Comparison of ENCODE assay signal across 15 cellular contexts in the genomic region with DNA sequence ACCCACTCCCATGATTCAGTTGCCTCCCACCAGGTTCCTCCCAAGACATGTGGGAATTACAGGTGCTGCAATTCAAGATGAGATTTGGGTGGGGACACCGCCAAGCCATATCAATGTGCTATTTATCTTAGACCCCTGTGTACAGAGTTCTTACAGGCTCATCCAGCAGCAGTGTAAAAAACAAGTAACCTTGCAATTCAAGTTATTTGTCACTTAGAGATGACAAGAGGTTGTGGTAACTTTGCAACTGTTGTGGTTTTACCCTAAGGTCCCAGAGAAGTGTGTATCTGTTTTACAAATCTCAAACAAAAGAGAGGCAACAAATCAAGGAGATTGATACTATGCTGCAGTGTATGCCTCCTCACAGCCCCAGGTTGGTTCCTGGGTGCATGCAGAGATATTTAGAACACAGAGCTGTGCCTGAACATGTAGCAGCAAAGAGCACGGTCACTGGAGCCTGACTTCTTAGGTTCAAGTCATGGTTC. TPM values are rescaled to one million over a fixed set of nuclear protein-coding genes. Genes with fewer than 3 reads are reported as not detected.
A peak's percentile ranks its signal among the peaks of the same experiment; 100 is the strongest.
DNase-seq lines count a peak whose midpoint lies in the region; ATAC-seq lines count a peak whose summit lies in the region.
"Had no signal": no experiment of that assay in that cellular context is flagged by ENCODE, and none has a peak within 500 bp of the region (broad histone marks: within the 10 kb centered on the region; RNA-seq: fewer than 3 reads in every experiment).

No MANE protein-coding gene starts in this region.

- no peaks in the 10 kb centered on the region for H3K36me3 Mint-ChIP-seq in activated T-cell treated with anti-CD3 and anti-CD28 coated beads, Interleukin-2, amount 50 U/mL, for 4 hours (ENCODE audit: insufficient read depth)
- no peaks in the 10 kb centered on the region for H3K36me3 Mint-ChIP-seq in activated T-helper 17 cell treated with anti-CD3 and anti-CD28 coated beads, Interleukin-2, amount 50 U/mL, for 72 hours (ENCODE audit: low read depth)
- H3K36me3 Mint-ChIP-seq in naive thymus-derived CD8-positive, alpha-beta T cell, result no peaks in the 10 kb centered on the region
- H3K36me3 Mint-ChIP-seq: memory B cell, WTC11 had no signal

- H3K9me3 Mint-ChIP-seq in activated T-cell treated with anti-CD3 and anti-CD28 coated beads, Interleukin-2, amount 50 U/mL, for 4 hours, result no peaks in the 10 kb centered on the region
- peaks cover 3% of the 10 kb centered on the region for H3K9me3 Mint-ChIP-seq in activated T-helper 17 cell treated with anti-CD3 and anti-CD28 coated beads, Interleukin-2, amount 50 U/mL, for 72 hours
- H3K9me3 Mint-ChIP-seq in naive thymus-derived CD8-positive, alpha-beta T cell, result peaks cover 0 to 5% (median 0%) of the 10 kb centered on the region in 9 donors
- H3K9me3 Mint-ChIP-seq: dendritic cell treated with granulocyte-macrophage colony-stimulating factor and Interleukin-4, amounts not matched to agents 40 ng/mL and 50 ng/mL, for 4 days; memory B cell; WTC11 had no signal

- no peak overlapping the region for H3K4me3 Mint-ChIP-seq in activated T-cell treated with anti-CD3 and anti-CD28 coated beads, Interleukin-2, amount 50 U/mL, for 4 hours
- H3K4me3 Mint-ChIP-seq in activated T-helper 17 cell treated with anti-CD3 and anti-CD28 coated beads, Interleukin-2, amount 50 U/mL, for 72 hours, result peak overlapping the region; percentile 58
- peak overlapping the region in 9 of 10 donors; percentile 2 to 66 (median 54) for H3K4me3 Mint-ChIP-seq in naive thymus-derived CD8-positive, alpha-beta T cell
- H3K4me3 Mint-ChIP-seq: dendritic cell treated with granulocyte-macrophage colony-stimulating factor and Interleukin-4, amounts not matched to agents 40 ng/mL and 50 ng/mL, for 4 days; memory B cell; WTC11 had no signal

- no peak for DNase-seq in activated T-cell treated with anti-CD3 and anti-CD28 coated beads, Interleukin-2, amount 50 U/mL, for 4 hours
- DNase-seq in activated T-cell treated with anti-CD3 and anti-CD28 coated beads for 4 hours, result no peak
- DNase-seq in naive thymus-derived CD8-positive, alpha-beta T cell, result peak in 4 of 10 donors; percentile 21 to 70 (median 52)
- DNase-seq in NCI-H2196 (lab: John Stamatoyannopoulos, UW; ENCODE audit: unreplicated experiment), result no peak
- no peak for DNase-seq in NCI-H69 (lab: John Stamatoyannopoulos, UW)
- DNase-seq in inferior parietal cortex (ENCODE audit: extremely low spot score), result no peak
- DNase-seq: GM23248, head of caudate nucleus, Karpas-422, NCI-H1417 treated with DMSO at 0.1 percent for 48 hours had no signal

- H3K4me1 Mint-ChIP-seq in activated T-cell treated with anti-CD3 and anti-CD28 coated beads, Interleukin-2, amount 50 U/mL, for 4 hours (ENCODE audit: low read depth), result peaks cover 76% of the 10 kb centered on the region
- peaks cover 46% of the 10 kb centered on the region for H3K4me1 Mint-ChIP-seq in activated T-helper 17 cell treated with anti-CD3 and anti-CD28 coated beads, Interleukin-2, amount 50 U/mL, for 72 hours
- peaks cover 33 to 76% (median 68%) of the 10 kb centered on the region in 4 donors for H3K4me1 Mint-ChIP-seq in naive thymus-derived CD8-positive, alpha-beta T cell
- H3K4me1 Mint-ChIP-seq: memory B cell, WTC11 had no signal

- ATAC-seq in activated T-cell treated with anti-CD3 and anti-CD28 coated beads, Interleukin-2, amount 50 U/mL, for 4 hours, result peak; percentile 50 to 70
- peak; percentile 47 for ATAC-seq in HG02870 (IDR thresholded peaks at IDR 0.05; ENCODE audit: unreplicated experiment)
- ATAC-seq in activated T-helper 17 cell treated with anti-CD3 and anti-CD28 coated beads, Interleukin-2, amount 50 U/mL, for 72 hours (replicated peaks), result peak; percentile 84
- peak; percentile 38 to 42 for ATAC-seq in naive thymus-derived CD8-positive, alpha-beta T cell
- ATAC-seq: WTC11 had no signal

- POLR2A ChIA-PET in naive thymus-derived CD8-positive, alpha-beta T cell (lab: Charles Lee), result interaction anchor here (0.6 to 3.9 kb wide), 2 partner anchors 13 to 1701 kb away, joined by 7 to 60 read pairs; a partner anchor contains a TSS

- peak overlapping the region; percentile 77 for H3K27ac Mint-ChIP-seq in activated T-helper 17 cell treated with anti-CD3 and anti-CD28 coated beads, Interleukin-2, amount 50 U/mL, for 72 hours
- H3K27ac Mint-ChIP-seq in naive thymus-derived CD8-positive, alpha-beta T cell, result peak overlapping the region; percentile 29 to 92 (median 88)
- H3K27ac Mint-ChIP-seq: dendritic cell treated with granulocyte-macrophage colony-stimulating factor and Interleukin-4, amounts not matched to agents 40 ng/mL and 50 ng/mL, for 4 days; memory B cell; WTC11 had no signal

- H3K27me3 Mint-ChIP-seq in activated T-cell treated with anti-CD3 and anti-CD28 coated beads, Interleukin-2, amount 50 U/mL, for 4 hours (ENCODE audit: low read depth), result no peaks in the 10 kb centered on the region
- H3K27me3 Mint-ChIP-seq in activated T-helper 17 cell treated with anti-CD3 and anti-CD28 coated beads, Interleukin-2, amount 50 U/mL, for 72 hours, result no peaks in the 10 kb centered on the region
- no peaks in the 10 kb centered on the region for H3K27me3 Mint-ChIP-seq in naive thymus-derived CD8-positive, alpha-beta T cell
- H3K27me3 Mint-ChIP-seq: dendritic cell treated with granulocyte-macrophage colony-stimulating factor and Interleukin-4, amounts not matched to agents 40 ng/mL and 50 ng/mL, for 4 days had no signal

RNA-seq across cellular contexts. Expression of a gene that starts 11.5 kb away (rescaled TPM):
- total RNA-seq in activated T-cell treated with anti-CD3 and anti-CD28 coated beads, Interleukin-2, amount 50 U/mL, for 4 hours, result 10 to 100 TPM in 2 of 3 donors, 1 to 10 TPM in 1; 9.0 to 14.6 (median 13.5) TPM
- 10 to 100 TPM; 21.9 to 40.1 TPM for total RNA-seq in activated T-helper 17 cell treated with anti-CD3 and anti-CD28 coated beads, Interleukin-2, amount 50 U/mL, for 72 hours
- 10 to 100 TPM; 30.4 to 32.0 TPM for total RNA-seq in naive thymus-derived CD8-positive, alpha-beta T cell
- polyA plus RNA-seq in naive thymus-derived CD8-positive, alpha-beta T cell, result 10 to 100 TPM; 22.0 to 28.7 (median 27.6) TPM
